In the genomic region with DNA sequence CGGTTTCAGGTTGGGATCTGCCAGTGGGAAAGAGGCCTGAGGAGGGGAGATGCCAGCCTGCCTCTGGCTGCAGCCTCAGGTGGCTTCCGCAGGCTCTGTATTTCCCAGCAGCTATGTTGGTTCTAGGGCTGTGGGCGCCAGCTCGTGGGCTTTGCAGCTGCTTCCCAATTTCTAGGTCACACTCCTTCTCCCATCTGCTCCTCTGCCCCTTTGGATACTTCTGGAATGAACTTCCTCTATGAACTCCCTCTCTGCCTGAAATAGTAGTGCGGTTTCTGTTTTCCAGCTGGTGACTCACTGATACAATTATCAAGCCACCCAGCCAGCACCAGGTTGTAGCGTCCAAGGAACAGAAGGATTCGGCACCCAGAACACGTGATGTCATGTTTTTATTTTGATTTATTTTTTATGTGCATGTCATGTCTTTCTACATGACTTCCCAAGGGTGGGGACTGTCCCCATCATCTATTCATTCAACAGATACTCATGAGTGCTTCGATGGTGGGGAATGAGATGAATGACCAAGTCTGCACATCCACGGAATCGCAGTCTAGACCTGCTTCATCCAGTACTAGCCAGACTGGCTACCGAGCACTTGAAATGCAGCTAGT, we compare ENCODE assay signal across 10 cellular contexts. TPM values are rescaled to one million over a fixed set of nuclear protein-coding genes. Genes with fewer than 3 reads are reported as not detected.
DNase-seq lines count a peak whose midpoint lies in the region; ATAC-seq, FAIRE-seq and TF ChIP-seq lines count a peak whose summit lies in the region.
"Had no signal": no experiment of that assay in that cellular context is flagged by ENCODE, and none has a peak within 500 bp of the region (broad histone marks: within the 10 kb centered on the region; RNA-seq: fewer than 3 reads in every experiment).

No MANE protein-coding gene starts in this region.

- H3K79me2 ChIP-seq in K562 (ENCODE audit: control insufficient read depth, insufficient read depth, low read length) = no peaks in the 10 kb centered on the region

- TF ChIP-seq EP300 in K562 (IDR thresholded peaks at IDR 0.05; ENCODE audit: low read length) = peak; percentile 90

- TF ChIP-seq RAD21 in K562 (CRISPR knock-in tag; conservative IDR thresholded peaks at IDR 0.05 in 1 of 2, IDR thresholded peaks at IDR 0.05 in 1 of 2) = 0 out of 4 replicates have a peak, but pooled peaks have one; percentile 6 to 10

- 8% methylated on average over 12 of the region's 12 CpGs for WGBS in K562 (ENCODE audit: insufficient coverage, low coverage, missing lambda C conversion rate)

- H3K9ac ChIP-seq in K562 (ENCODE audit: insufficient read depth in 1 of 2, low read depth in 2 of 2, low read length in 2 of 2) = peak overlapping the region; percentile 44 to 73

- DNase-seq in NCI-H1092 (lab: John Stamatoyannopoulos, UW) = peak; percentile 12
- no peak for DNase-seq in NCI-H1092 treated with DMSO at 0.1 percent for 48 hours (lab: John Stamatoyannopoulos, UW)
- DNase-seq in K562 (ENCODE audit: extremely low read depth in 1 of 4, low spot score in 3 of 4) = peak; percentile 45 to 86 (median 62)
- peak; percentile 9 to 31 for DNase-seq in left colon
- peak; percentile 61 for DNase-seq in ureter (ENCODE audit: low spot score)
- no peak for DNase-seq in activated CD4-positive, alpha-beta T cell treated with anti-CD3 and anti-CD28 coated beads, Interleukin-2, amount 50 U/mL, for 1 hour
- no peak for DNase-seq in CD14-positive monocyte (ENCODE audit: low spot score)
- DNase-seq: activated CD4-positive, alpha-beta memory T cell treated with anti-CD3 and anti-CD28 coated beads for 36 hours had no signal

- peaks cover 40 to 52% of the 10 kb centered on the region in 2 experiments for H3K4me1 ChIP-seq in K562 (replicated peaks in 1 of 2; ENCODE audit: control insufficient read depth in 2 of 2, insufficient read depth in 2 of 2, low read length in 2 of 2)

- peak overlapping the region; percentile 56 for H2AFZ ChIP-seq in K562 (ENCODE audit: low read depth, low read length)

- H3K36me3 ChIP-seq in K562 (ENCODE audit: control insufficient read depth, insufficient read depth, low read length) = peaks cover 18% of the 10 kb centered on the region; the same call in 2 of the 3 replicates

- intact Hi-C loops in K562 (cut with micrococcal nuclease) = no loop called here
- intact Hi-C loops in left colon (cut with DNase I, micrococcal nuclease) = no loop called here
- intact Hi-C loops in CD14-positive monocyte (cut with micrococcal nuclease) = no loop called here

- no peak for TF ChIP-seq POLR2A in K562 (conservative IDR thresholded peaks at IDR 0.05)

- peak overlapping the region; percentile 58 for H3K27ac ChIP-seq in K562 (ENCODE audit: extremely low read depth, low read depth, low read length)

- H3K27ac Mint-ChIP-seq in activated T-helper 17 cell treated with anti-CD3 and anti-CD28 coated beads, Interleukin-2, amount 50 U/mL, for 72 hours = no peak overlapping the region
- no peak overlapping the region for H3K27ac Mint-ChIP-seq in CD14-positive monocyte
- H3K27ac Mint-ChIP-seq: activated CD4-positive, alpha-beta memory T cell treated with anti-CD3 and anti-CD28 coated beads for 36 hours had no signal

- no peak overlapping the region for H3K4me3 ChIP-seq in K562

- H3K36me3 Mint-ChIP-seq in activated T-helper 17 cell treated with anti-CD3 and anti-CD28 coated beads, Interleukin-2, amount 50 U/mL, for 72 hours (ENCODE audit: low read depth) = no peaks in the 10 kb centered on the region
- H3K36me3 Mint-ChIP-seq in CD14-positive monocyte = no peaks in the 10 kb centered on the region
- H3K36me3 Mint-ChIP-seq: activated CD4-positive, alpha-beta memory T cell treated with anti-CD3 and anti-CD28 coated beads for 36 hours had no signal

- no peaks in the 10 kb centered on the region for H3K27me3 ChIP-seq in K562 (ENCODE audit: control insufficient read depth in 2 of 2, insufficient read depth in 2 of 2, low read length in 2 of 2)

- POLR2A ChIA-PET in K562 (lab: Yijun Ruan, JAX) = interaction anchor here (0.6 to 3.4 kb wide), 6 partner anchors 10 to 508 kb away, joined by 3 to 13 read pairs (median 3); no protein-coding TSS in a partner anchor

- TF ChIP-seq CTCF in K562 (IDR thresholded peaks at IDR 0.05 in 2 of 3, conservative IDR thresholded peaks at IDR 0.05 in 1 of 3; ENCODE audit: insufficient read depth in 2 of 3, low read depth in 1 of 3, low read length in 3 of 3) (no peak), CD14-positive monocyte (IDR thresholded peaks at IDR 0.05) (no peak)

- no peaks in the 10 kb centered on the region for H3K9me3 ChIP-seq in K562 (replicated peaks; ENCODE audit: control insufficient read depth, insufficient read depth, low read depth, low read length)

- CTCF ChIA-PET in K562 (lab: Yijun Ruan, JAX; ENCODE audit: low intra/inter-chr PET ratio) = no interaction called here

- FAIRE-seq in K562 (lab: Jason Lieb, UNC) = peak; percentile 95
- FAIRE-seq: A204.1 had no signal

- H3K27me3 Mint-ChIP-seq in activated T-helper 17 cell treated with anti-CD3 and anti-CD28 coated beads, Interleukin-2, amount 50 U/mL, for 72 hours = no peaks in the 10 kb centered on the region
- peaks cover 0 to 5% (median 4%) of the 10 kb centered on the region in 3 donors for H3K27me3 Mint-ChIP-seq in CD14-positive monocyte (ENCODE audit: low read depth in 3 of 3)
- H3K27me3 Mint-ChIP-seq: activated CD4-positive, alpha-beta memory T cell treated with anti-CD3 and anti-CD28 coated beads for 36 hours had no signal

- BruUV-seq in K562 (replicated peaks; lab: Mats Ljungman, UMichigan) = no TSS peak

- no peaks in the 10 kb centered on the region for H3K9me3 Mint-ChIP-seq in activated T-helper 17 cell treated with anti-CD3 and anti-CD28 coated beads, Interleukin-2, amount 50 U/mL, for 72 hours
- H3K9me3 Mint-ChIP-seq in CD14-positive monocyte = no peaks in the 10 kb centered on the region
- H3K9me3 Mint-ChIP-seq: activated CD4-positive, alpha-beta memory T cell treated with anti-CD3 and anti-CD28 coated beads for 36 hours had no signal

- peaks cover 4% of the 10 kb centered on the region for H3K4me1 Mint-ChIP-seq in activated T-helper 17 cell treated with anti-CD3 and anti-CD28 coated beads, Interleukin-2, amount 50 U/mL, for 72 hours
- no peaks in the 10 kb centered on the region for H3K4me1 Mint-ChIP-seq in CD14-positive monocyte

- in situ Hi-C loops in K562 (cut with MboI) = no loop called here

- no peaks in the 10 kb centered on the region for H4K20me1 ChIP-seq in K562 (replicated peaks; ENCODE audit: control insufficient read depth, insufficient read depth, low read length)

- ATAC-seq in K562 = peak; percentile 71
- ATAC-seq in left colon = peak; percentile 57
- no peak for ATAC-seq in activated T-helper 17 cell treated with anti-CD3 and anti-CD28 coated beads, Interleukin-2, amount 50 U/mL, for 72 hours (replicated peaks)

- no peaks in the 10 kb centered on the region for H3K9me1 ChIP-seq in K562 (ENCODE audit: control insufficient read depth, insufficient read depth, low read length)

- H3K4me3 Mint-ChIP-seq in activated T-helper 17 cell treated with anti-CD3 and anti-CD28 coated beads, Interleukin-2, amount 50 U/mL, for 72 hours = no peak overlapping the region
- no peak overlapping the region for H3K4me3 Mint-ChIP-seq in CD14-positive monocyte
- H3K4me3 Mint-ChIP-seq: activated CD4-positive, alpha-beta memory T cell treated with anti-CD3 and anti-CD28 coated beads for 36 hours had no signal

- H3K4me2 ChIP-seq in K562 (ENCODE audit: insufficient read depth, low read length) = peak overlapping the region; percentile 59

TF ChIP-seq in K562, 482 proteins besides CTCF, POLR2A, EP300 and RAD21 (continues in another document):
- TF ChIP-seq, protein P1, sequence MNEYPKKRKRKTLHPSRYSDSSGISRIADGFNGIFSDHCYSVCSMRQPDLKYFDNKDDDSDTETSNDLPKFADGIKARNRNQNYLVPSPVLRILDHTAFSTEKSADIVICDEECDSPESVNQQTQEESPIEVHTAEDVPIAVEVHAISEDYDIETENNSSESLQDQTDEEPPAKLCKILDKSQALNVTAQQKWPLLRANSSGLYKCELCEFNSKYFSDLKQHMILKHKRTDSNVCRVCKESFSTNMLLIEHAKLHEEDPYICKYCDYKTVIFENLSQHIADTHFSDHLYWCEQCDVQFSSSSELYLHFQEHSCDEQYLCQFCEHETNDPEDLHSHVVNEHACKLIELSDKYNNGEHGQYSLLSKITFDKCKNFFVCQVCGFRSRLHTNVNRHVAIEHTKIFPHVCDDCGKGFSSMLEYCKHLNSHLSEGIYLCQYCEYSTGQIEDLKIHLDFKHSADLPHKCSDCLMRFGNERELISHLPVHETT (CRISPR knock-in tag; conservative IDR thresholded peaks at IDR 0.05 in 1 of 2, IDR thresholded peaks at IDR 0.05 in 1 of 2) = 0 out of 4 replicates have a peak, but pooled peaks of 1 of the 2 experiments have one; percentile 45
- TF ChIP-seq SMARCE1 (IDR thresholded peaks at IDR 0.05) (peak; percentile 94), FOXK2 (conservative IDR thresholded peaks at IDR 0.05 in 1 of 2, IDR thresholded peaks at IDR 0.05 in 1 of 2; ENCODE audit: low read depth in 2 of 2) (peak in 1 of 2 experiments; percentile 75; a peak in 3 of 4 replicates), SMAD3 (CRISPR knock-in tag; conservative IDR thresholded peaks at IDR 0.05) (no peak), FOXA3 (CRISPR knock-in tag; conservative IDR thresholded peaks at IDR 0.05 in 1 of 2, IDR thresholded peaks at IDR 0.05 in 1 of 2) (peak in 1 of 2 experiments; percentile 33; a peak in 1 of 4 replicates)

RNA-seq across cellular contexts. Expression of a gene that starts 38.0 kb away (rescaled TPM):
- total RNA-seq in K562 (2011; cell fraction: chromatin; rRNA removed; ENCODE audit: low replicate concordance) = 34.9 and 72.8 TPM in 2 replicates
- 45.9 and 47.5 TPM in 2 replicates for total RNA-seq in K562 (2011; cell fraction: nucleolus; rRNA removed)
- 36.4 and 37.1 TPM in 2 replicates for total RNA-seq in K562 (2011; cell fraction: nucleoplasm; rRNA removed)
- 48.3 and 61.2 TPM in 2 replicates for total RNA-seq in K562 (2014; rRNA removed)
- 17.4 and 22.0 TPM in 2 replicates for total RNA-seq in K562 (2014; rRNA removed; fragmentation: Illumina TruSeq; extraction: Trizol)
- 20.4 and 21.0 TPM in 2 replicates for total RNA-seq in K562 (2015; rRNA removed; fragmentation: Illumina TruSeq; extraction: Trizol)
- total RNA-seq in K562 (2021) = 78.5 and 82.3 TPM in 2 replicates
- 35.3 and 37.6 TPM in 2 replicates for polyA plus RNA-seq in K562 (2011; rRNA removed)
- 31.6 and 76.0 TPM in 2 replicates for polyA plus RNA-seq in K562 (2011; cell fraction: cytosol; rRNA removed)
- 26.4 and 54.7 TPM in 2 replicates for polyA plus RNA-seq in K562 (2011; cell fraction: nucleus; rRNA removed)
- polyA plus RNA-seq in K562 (2012) = 47.9 and 85.2 TPM in 2 replicates
- 55.1 and 56.7 TPM in 2 replicates for polyA plus RNA-seq in K562 (2014; fragmentation: Illumina TruSeq; extraction: Trizol)
- 1 to 10 TPM; 5.5 TPM for polyA plus RNA-seq in K562 (2014; fragmentation: Nextera tagmentation; extraction: Ambion mirVana)
- polyA plus RNA-seq in K562 (2014; rRNA removed) = 43.9 and 48.0 TPM in 2 replicates
- polyA minus RNA-seq in K562 (2011; rRNA and poly(A)+ RNA removed) = 21.4 and 54.6 TPM in 2 replicates
- 46.4 and 51.2 TPM in 2 replicates for polyA minus RNA-seq in K562 (2011; cell fraction: cytosol; rRNA and poly(A)+ RNA removed)
- polyA minus RNA-seq in K562 (2011; cell fraction: nucleus; rRNA and poly(A)+ RNA removed) = 18.8 and 21.4 TPM in 2 replicates
- 10 to 100 TPM; 26.9 to 33.9 TPM for total RNA-seq in left colon
- 143 TPM for total RNA-seq in ureter
- under 1 TPM; 0.19 to 0.76 TPM for total RNA-seq in activated T-helper 17 cell treated with anti-CD3 and anti-CD28 coated beads, Interleukin-2, amount 50 U/mL, for 72 hours
- polyA plus RNA-seq in CD14-positive monocyte = 1 to 10 TPM in 1 of 2 donors, under 1 TPM in 1; 0.47 to 1.6 TPM
- total RNA-seq: activated CD4-positive, alpha-beta memory T cell treated with anti-CD3 and anti-CD28 coated beads for 36 hours had no signal

Comparison
In these comparisons a context has a peak if more than half of its experiments do, and no peak if none do; other contexts are left out.
1. DNase-seq: peak in NCI-H1092 (single experiment), K562 (4 of 4), left colon (2 of 2) and ureter (single experiment); none in NCI-H1092 treated with DMSO at 0.1 percent for 48 hours (single experiment), activated CD4-positive, alpha-beta T cell treated with anti-CD3 and anti-CD28 coated beads, Interleukin-2, amount 50 U/mL, for 1 hour (single experiment) and CD14-positive monocyte (single experiment).
2. RNA of a gene that starts 38.0 kb away (total RNA-seq): 143 TPM in ureter (single experiment), 17.4 to 82.3 TPM in K562 and 26.9 to 33.9 TPM in left colon; 0.19 to 0.76 TPM in activated T-helper 17 cell treated with anti-CD3 and anti-CD28 coated beads, Interleukin-2, amount 50 U/mL, for 72 hours; every median in the first group is over 10 times any median in the second.